ENCODE assay signal across 8 cellular contexts in genomic region chr22:38704568-38705234, GRCh38.
A peak's percentile ranks its signal among the peaks of the same experiment; 100 is the strongest.
DNase-seq lines count a peak whose midpoint lies in the region; ATAC-seq and TF ChIP-seq lines count a peak whose summit lies in the region.

No MANE protein-coding gene starts in this region.

- H3F3A ChIP-seq in DOHH2 (ENCODE audit: control insufficient read depth, insufficient read depth) = peaks cover 7% of the 10 kb centered on the region; the same call in 1 of the 2 replicates

- H3K36me3 ChIP-seq in DOHH2 (ENCODE audit: control insufficient read depth, low read length) (peaks cover 30% of the 10 kb centered on the region), NT2/D1 (ENCODE audit: insufficient read depth, insufficient read length, low read length) (peaks cover 13% of the 10 kb centered on the region), neutrophil (peaks cover 3% of the 10 kb centered on the region)

- no peaks in the 10 kb centered on the region for H3K27me3 ChIP-seq in DOHH2 (ENCODE audit: control insufficient read depth, low read length)
- no peaks in the 10 kb centered on the region for H3K27me3 ChIP-seq in NT2/D1 (ENCODE audit: insufficient read depth, insufficient read length)
- H3K27me3 ChIP-seq in neutrophil = no peaks in the 10 kb centered on the region

- no peaks in the 10 kb centered on the region for H3K27me3 Mint-ChIP-seq in effector memory CD8-positive, alpha-beta T cell

- in situ Hi-C loops in KBM-7 (cut with MboI; ENCODE audit: low pct_unique_long_range_greater_than_20kb, low sequenced_read_pairs) = no loop called here

- peaks cover 59% of the 10 kb centered on the region for H3K4me1 ChIP-seq in DOHH2 (ENCODE audit: control insufficient read depth, low read length)
- peaks cover 6% of the 10 kb centered on the region for H3K4me1 ChIP-seq in NT2/D1 (ENCODE audit: insufficient read depth, insufficient read length)
- H3K4me1 ChIP-seq in neutrophil (ENCODE audit: control insufficient read depth in 1 of 2, insufficient read depth in 1 of 2, low read depth in 1 of 2, low read length in 1 of 2) = peaks cover 56 to 58% of the 10 kb centered on the region in 2 experiments

- H3K9me2 ChIP-seq in DOHH2 (replicated peaks; ENCODE audit: control insufficient read depth, low read length) = no peaks in the 10 kb centered on the region

- peaks cover 40 to 41% of the 10 kb centered on the region in 2 donors for H3K4me1 Mint-ChIP-seq in effector memory CD8-positive, alpha-beta T cell (ENCODE audit: low read depth in 2 of 2)

- no peak for TF ChIP-seq CTCF in DOHH2 (IDR thresholded peaks at IDR 0.05; ENCODE audit: low read depth, low read length, poor library complexity, severe bottlenecking)
- TF ChIP-seq CTCF in neutrophil (IDR thresholded peaks at IDR 0.05) = no peak

- peak overlapping the region; percentile 72 for H3K4me3 ChIP-seq in DOHH2 (ENCODE audit: low read length)
- H3K4me3 ChIP-seq in NT2/D1 (ENCODE audit: insufficient read length, low read depth) = peak overlapping the region; percentile 16
- H3K4me3 ChIP-seq in neutrophil (ENCODE audit: low read depth in 1 of 2, low read length in 1 of 2) = peak overlapping the region; percentile 42 to 92

- H3K4me3 Mint-ChIP-seq in effector memory CD8-positive, alpha-beta T cell = peak overlapping the region; percentile 87 to 93

- H3K79me2 ChIP-seq in DOHH2 (ENCODE audit: control insufficient read depth, low read length) = peaks cover 59% of the 10 kb centered on the region

- peak overlapping the region; percentile 87 to 91 for H3K27ac Mint-ChIP-seq in effector memory CD8-positive, alpha-beta T cell

- H3K27ac ChIP-seq in DOHH2 (ENCODE audit: low read depth, low read length) = peak overlapping the region; percentile 49
- H3K27ac ChIP-seq in neutrophil = peak overlapping the region; percentile 97

- DNase-seq in NT2/D1 (ENCODE audit: low read depth, low spot score) (no peak), NCI-H1105 (lab: John Stamatoyannopoulos, UW) (no peak), KBM-7 (no peak), DMS 273 (lab: John Stamatoyannopoulos, UW; ENCODE audit: unreplicated experiment) (no peak), 8988T (no peak)
- no peak for DNase-seq in effector memory CD8-positive, alpha-beta T cell

- H3K36me3 Mint-ChIP-seq in effector memory CD8-positive, alpha-beta T cell (ENCODE audit: insufficient read depth) = peaks cover 45% of the 10 kb centered on the region

- ATAC-seq in effector memory CD8-positive, alpha-beta T cell (replicated peaks) = no peak

- H3K9ac ChIP-seq in NT2/D1 (ENCODE audit: insufficient read length, low read depth) = peak overlapping the region; percentile 68

- peaks cover 28% of the 10 kb centered on the region for H4K20me1 ChIP-seq in DOHH2 (ENCODE audit: control insufficient read depth, insufficient read depth, low read depth, low read length)

- H3K9me3 ChIP-seq in DOHH2 (ENCODE audit: control insufficient read depth, insufficient read depth, low read length) = no peaks in the 10 kb centered on the region
- no peaks in the 10 kb centered on the region for H3K9me3 ChIP-seq in NT2/D1 (ENCODE audit: insufficient read depth, low read length)
- H3K9me3 ChIP-seq in neutrophil = no peaks in the 10 kb centered on the region

- H3K9me3 Mint-ChIP-seq in effector memory CD8-positive, alpha-beta T cell = no peaks in the 10 kb centered on the region

- peak overlapping the region; percentile 88 for H3K4me2 ChIP-seq in DOHH2 (ENCODE audit: low read length)

Comparison
In these comparisons a context has a peak if more than half of its experiments do, and no peak if none do; other contexts are left out.
1. H3K4me3 ChIP-seq: peak in every context shown above with its lines; median percentile 72 in DOHH2; 67 in neutrophil; 16 in NT2/D1.